Comparison of ENCODE assay signal across 18 cellular contexts in the genomic region with DNA sequence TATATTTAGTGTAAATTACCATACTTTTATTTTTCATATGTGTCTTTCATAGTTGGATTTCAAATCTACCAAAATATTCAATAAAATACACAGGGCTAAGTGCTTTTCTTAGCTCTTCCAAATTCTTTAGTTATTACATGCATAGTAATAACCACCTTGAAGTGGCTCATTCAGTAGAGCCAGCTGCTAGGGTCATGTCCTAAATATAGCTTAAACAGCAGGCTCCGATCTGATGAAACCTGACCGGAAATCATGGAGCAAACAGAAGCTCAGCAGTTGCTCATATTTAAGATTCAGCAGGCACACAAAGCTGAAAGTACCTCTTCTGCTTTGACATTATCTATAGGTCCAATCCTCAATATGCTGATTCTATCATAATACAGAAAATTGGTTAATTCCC.
DNase-seq lines count a peak whose midpoint lies in the region; TF ChIP-seq lines count a peak whose summit lies in the region.
"Had no signal": no experiment of that assay in that cellular context is flagged by ENCODE, and none has a peak within 500 bp of the region (broad histone marks: within the 10 kb centered on the region; RNA-seq: fewer than 3 reads in every experiment).

No MANE protein-coding gene starts in this region.

- TF ChIP-seq CTCF in nephron (IDR thresholded peaks at IDR 0.05; ENCODE audit: unreplicated experiment in 3 of 3) (no peak), osteocyte (IDR thresholded peaks at IDR 0.05) (no peak), coronary artery (IDR thresholded peaks at IDR 0.05) (no peak)

- no peaks in the 10 kb centered on the region for H3K36me3 ChIP-seq in SJCRH30

- H3K9me3 Mint-ChIP-seq in nephron (peaks cover 5% of the 10 kb centered on the region), osteocyte (ENCODE audit: unreplicated experiment) (no peaks in the 10 kb centered on the region)

- H3K36me3 Mint-ChIP-seq in nephron (ENCODE audit: low read depth) = no peaks in the 10 kb centered on the region
- H3K36me3 Mint-ChIP-seq in osteocyte (ENCODE audit: unreplicated experiment) = no peaks in the 10 kb centered on the region
- H3K36me3 Mint-ChIP-seq: brain; natural killer cell treated with Interleukin-12 subunit alpha and Interleukin-12 subunit beta and Interleukin-15 and Interleukin-18, amount 100 ng/mL, for 72 hours had no signal

- H3K27ac ChIP-seq in SJCRH30 (peak overlapping the region; percentile 41), coronary artery (no peak overlapping the region)
- H3K27ac ChIP-seq: PC-9, skin epidermis had no signal

- H3K4me1 ChIP-seq in SJCRH30 = peaks cover 19% of the 10 kb centered on the region

- no peaks in the 10 kb centered on the region for H3K27me3 ChIP-seq in SJCRH30

- DNase-seq in HT1080 (ENCODE audit: low read depth) (peak; percentile 44), NCI-H2081 treated with DMSO at 0.1 percent for 48 hours (lab: John Stamatoyannopoulos, UW) (peak; percentile 6), SJCRH30 (peak; percentile 73 to 83), osteocyte (ENCODE audit: extremely low spot score, unreplicated experiment) (no peak), coronary artery (ENCODE audit: low spot score) (no peak)
- DNase-seq in stimulated activated naive CD4-positive, alpha-beta T cell treated with Interleukin-2 at 50 U/mL for 16 hours (lab: John Stamatoyannopoulos, UW) = no peak
- DNase-seq: activated effector memory CD4-positive, alpha-beta T cell treated with Interleukin-2 at 50 U/mL for 16 hours; CD4-positive, alpha-beta T cell; HCEC 1CT; head of caudate nucleus; left colon; MV-4-11; PC-9; T1000 had no signal

- no peak overlapping the region for H3K4me3 Mint-ChIP-seq in nephron
- no peak overlapping the region for H3K4me3 Mint-ChIP-seq in osteocyte (ENCODE audit: unreplicated experiment)
- H3K4me3 Mint-ChIP-seq: brain; CD4-positive, alpha-beta T cell; natural killer cell treated with Interleukin-12 subunit alpha and Interleukin-12 subunit beta and Interleukin-15 and Interleukin-18, amount 100 ng/mL, for 72 hours had no signal

- H3K27me3 Mint-ChIP-seq in nephron (ENCODE audit: low read depth) (no peaks in the 10 kb centered on the region), osteocyte (ENCODE audit: unreplicated experiment) (no peaks in the 10 kb centered on the region)
- H3K27me3 Mint-ChIP-seq: brain; CD4-positive, alpha-beta T cell; natural killer cell treated with Interleukin-12 subunit alpha and Interleukin-12 subunit beta and Interleukin-15 and Interleukin-18, amount 100 ng/mL, for 72 hours had no signal

- H3K4me1 Mint-ChIP-seq in nephron (peaks cover 8% of the 10 kb centered on the region), osteocyte (ENCODE audit: unreplicated experiment) (peaks cover 6% of the 10 kb centered on the region)

- H3K9me3 ChIP-seq in SJCRH30 (replicated peaks) = no peaks in the 10 kb centered on the region

- peak overlapping the region; percentile 43 to 52 (median 47) for H3K27ac Mint-ChIP-seq in nephron
- H3K27ac Mint-ChIP-seq in osteocyte (ENCODE audit: unreplicated experiment) = no peak overlapping the region
- H3K27ac Mint-ChIP-seq: brain; CD4-positive, alpha-beta T cell; natural killer cell treated with Interleukin-12 subunit alpha and Interleukin-12 subunit beta and Interleukin-15 and Interleukin-18, amount 100 ng/mL, for 72 hours had no signal

- no peak overlapping the region for H3K4me3 ChIP-seq in SJCRH30
- H3K4me3 ChIP-seq in coronary artery = no peak overlapping the region
- H3K4me3 ChIP-seq: PC-9, skin epidermis had no signal

Comparison
In these comparisons a context has a peak if more than half of its experiments do, and no peak if none do; other contexts are left out.
1. DNase-seq: peak in HT1080 (single experiment), NCI-H2081 treated with DMSO at 0.1 percent for 48 hours (single experiment) and SJCRH30 (2 of 2); none in osteocyte (single experiment), stimulated activated naive CD4-positive, alpha-beta T cell treated with Interleukin-2 at 50 U/mL for 16 hours (single experiment) and coronary artery (single experiment).